ENCODE assay signal across 12 cellular contexts in the genomic region with DNA sequence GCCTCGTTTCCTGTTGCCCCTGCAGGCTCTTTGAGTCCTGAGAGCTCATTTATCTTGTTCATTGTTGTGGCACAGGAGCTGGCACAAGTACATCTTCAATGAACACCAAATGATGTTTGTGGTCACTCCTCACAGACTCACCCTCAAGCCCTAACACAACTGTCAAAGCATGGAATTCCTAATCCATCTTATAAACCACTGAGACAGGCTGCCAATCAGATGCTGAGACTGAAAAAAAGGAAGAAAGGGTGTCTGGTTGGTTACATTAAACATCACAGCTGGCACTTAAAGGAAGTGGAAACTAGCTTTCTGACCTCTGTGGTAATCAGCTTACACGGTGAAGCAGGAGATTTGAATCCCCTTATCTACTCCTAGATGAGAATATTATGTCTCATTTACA. TPM values are rescaled to one million over a fixed set of nuclear protein-coding genes. Genes with fewer than 3 reads are reported as not detected.
DNase-seq lines count a peak whose midpoint lies in the region.
"Had no signal": no experiment of that assay in that cellular context is flagged by ENCODE, and none has a peak within 500 bp of the region (broad histone marks: within the 10 kb centered on the region; RNA-seq: fewer than 3 reads in every experiment).

No MANE protein-coding gene starts in this region.

- H2BK5ac ChIP-seq in neuronal stem cell (ENCODE audit: low read length) = no peak overlapping the region

- no peak overlapping the region for H3K14ac ChIP-seq in neuronal stem cell (ENCODE audit: low read length)

- H3K4me1 ChIP-seq in neuronal stem cell (ENCODE audit: control insufficient read depth in 2 of 2, insufficient read depth in 1 of 2, low read depth in 1 of 2, low read length in 2 of 2) = peaks cover 0 to 6% of the 10 kb centered on the region in 2 donors

- no peak overlapping the region for H2BK15ac ChIP-seq in neuronal stem cell (ENCODE audit: low read length)

- no peak overlapping the region for H2BK120ac ChIP-seq in neuronal stem cell (ENCODE audit: low read depth, low read length)

- WGBS in neuronal stem cell (ENCODE audit: extremely low coverage in 2 of 2, insufficient read length in 2 of 2, insufficient replicate concordance in 1 of 2), 2 donors = no CpG with 5 or more reads among the region's 2 CpGs

- no peak overlapping the region for H3K23ac ChIP-seq in neuronal stem cell (ENCODE audit: low read depth, low read length, poor library complexity)

- H4K8ac ChIP-seq in neuronal stem cell (ENCODE audit: low read depth, low read length) = no peak overlapping the region

- no peak overlapping the region for H3K4me3 ChIP-seq in neuronal stem cell (ENCODE audit: low read length in 2 of 2)
- H3K4me3 ChIP-seq: coronary artery had no signal

- no peaks in the 10 kb centered on the region for H3K36me3 ChIP-seq in neuronal stem cell (replicated peaks in 1 of 2; ENCODE audit: control insufficient read depth in 2 of 2, insufficient read depth in 2 of 2, low read length in 2 of 2)

- no peak overlapping the region for H4K91ac ChIP-seq in neuronal stem cell (ENCODE audit: low read depth, low read length, poor library complexity)

- H3K4me2 ChIP-seq in neuronal stem cell (ENCODE audit: insufficient read depth, low read length, poor library complexity, severe bottlenecking) = no peak overlapping the region

- H3K4ac ChIP-seq in neuronal stem cell (ENCODE audit: low read length) = no peak overlapping the region

- H3K79me1 ChIP-seq in neuronal stem cell (ENCODE audit: low read depth, low read length) = no peaks in the 10 kb centered on the region

- DNase-seq in NCI-H2171 treated with DMSO at 0.1 percent for 48 hours (lab: John Stamatoyannopoulos, UW) (peak; percentile 17), NCI-H2171 (lab: John Stamatoyannopoulos, UW) (no peak), KG1 (lab: John Stamatoyannopoulos, UW) (peak; percentile 14), SKM-1 (lab: John Stamatoyannopoulos, UW; ENCODE audit: unreplicated experiment) (peak; percentile 33), neuronal stem cell (ENCODE audit: low spot score) (no peak), CD1c-positive myeloid dendritic cell (ENCODE audit: extremely low spot score) (no peak), RKO (ENCODE audit: low spot score) (no peak)
- DNase-seq in activated CD4-positive, alpha-beta T cell treated with anti-CD3 and anti-CD28 coated beads for 4 hours = no peak
- DNase-seq: activated T-cell treated with anti-CD3 and anti-CD28 coated beads, Interleukin-2, amount 50 U/mL, for 4 hours; NCI-H1092 treated with DMSO at 0.1 percent for 48 hours had no signal

- no peaks in the 10 kb centered on the region for H3K27me3 ChIP-seq in neuronal stem cell (ENCODE audit: control insufficient read depth in 3 of 3, insufficient read depth in 3 of 3, low read depth in 1 of 3, low read length in 3 of 3)

- H3K9me3 ChIP-seq in neuronal stem cell (replicated peaks in 1 of 2; ENCODE audit: control insufficient read depth in 2 of 2, insufficient read depth in 1 of 2, low read depth in 1 of 2, low read length in 2 of 2) = no peaks in the 10 kb centered on the region

- no peak overlapping the region for H3K27ac ChIP-seq in neuronal stem cell (replicated peaks; ENCODE audit: low read length)
- H3K27ac ChIP-seq: coronary artery had no signal

- H2AFZ ChIP-seq in neuronal stem cell (ENCODE audit: low read length) = peak overlapping the region; percentile 21

- H2AK5ac ChIP-seq in neuronal stem cell (ENCODE audit: low read depth, low read length) = no peak overlapping the region

- no peak overlapping the region for H3K18ac ChIP-seq in neuronal stem cell (ENCODE audit: low read length)

- no peak overlapping the region for H3K9ac ChIP-seq in neuronal stem cell (ENCODE audit: low read depth, low read length, poor library complexity)

- no peak overlapping the region for H2BK12ac ChIP-seq in neuronal stem cell (ENCODE audit: low read length)

RNA-seq across cellular contexts. Expression of a gene that starts 7.7 kb away (rescaled TPM):
- polyA plus RNA-seq in neuronal stem cell (2013, experiment 1 of 2) = not detected
- polyA plus RNA-seq in neuronal stem cell (2013, experiment 2 of 2) = not detected
- polyA plus RNA-seq: adipose tissue had no signal

RNA-seq across cellular contexts. Expression of a gene that starts 43.5 kb away (rescaled TPM):
- 2.8 TPM for polyA plus RNA-seq in neuronal stem cell (2013, experiment 1 of 2)
- 2.8 TPM for polyA plus RNA-seq in neuronal stem cell (2013, experiment 2 of 2)

Comparison
In these comparisons a context has a peak if more than half of its experiments do, and no peak if none do; other contexts are left out.
1. DNase-seq: peak in NCI-H2171 treated with DMSO at 0.1 percent for 48 hours (single experiment), KG1 (single experiment) and SKM-1 (single experiment); none in NCI-H2171 (single experiment), neuronal stem cell (single experiment), CD1c-positive myeloid dendritic cell (single experiment), activated CD4-positive, alpha-beta T cell treated with anti-CD3 and anti-CD28 coated beads for 4 hours (0 of 2) and RKO (single experiment).